Comparison of ENCODE assay signal across 25 cellular contexts in genomic region chr11:14623036-14623435, GRCh38. TPM values are rescaled to one million over a fixed set of nuclear protein-coding genes. Genes with fewer than 3 reads are reported as not detected.
DNase-seq lines count a peak whose midpoint lies in the region; ATAC-seq, FAIRE-seq and TF ChIP-seq lines count a peak whose summit lies in the region.
"Had no signal": no experiment of that assay in that cellular context is flagged by ENCODE, and none has a peak within 500 bp of the region (broad histone marks: within the 10 kb centered on the region; RNA-seq: fewer than 3 reads in every experiment).

No MANE protein-coding gene starts in this region.

- H3K9me3 ChIP-seq in CD4-positive, alpha-beta T cell (ENCODE audit: control insufficient read depth, low read length), result no peaks in the 10 kb centered on the region
- H3K9me3 ChIP-seq in kidney (ENCODE audit: control insufficient read depth in 1 of 2, low read length in 2 of 2), result no peaks in the 10 kb centered on the region
- H3K9me3 ChIP-seq: heart right ventricle, mucosa of descending colon had no signal

- no peak overlapping the region for H3K4me3 Mint-ChIP-seq in CD4-positive, alpha-beta T cell
- H3K4me3 Mint-ChIP-seq in T-cell, result no peak overlapping the region
- no peak overlapping the region for H3K4me3 Mint-ChIP-seq in natural killer cell treated with Interleukin-12 subunit alpha and Interleukin-12 subunit beta and Interleukin-15 and Interleukin-18, amount 100 ng/mL, for 72 hours
- H3K4me3 Mint-ChIP-seq in activated naive CD4-positive, alpha-beta T cell treated with anti-CD3 and anti-CD28 coated beads for 36 hours, result no peak overlapping the region
- H3K4me3 Mint-ChIP-seq: activated T-cell treated with anti-CD3 and anti-CD28 coated beads, Interleukin-2, amount 50 U/mL, for 4 hours had no signal

- peaks cover 11% of the 10 kb centered on the region for H3K36me3 Mint-ChIP-seq in CD4-positive, alpha-beta T cell (ENCODE audit: low read depth)
- H3K36me3 Mint-ChIP-seq in T-cell, result peaks cover 26% of the 10 kb centered on the region
- H3K36me3 Mint-ChIP-seq in natural killer cell treated with Interleukin-12 subunit alpha and Interleukin-12 subunit beta and Interleukin-15 and Interleukin-18, amount 100 ng/mL, for 72 hours, result no peaks in the 10 kb centered on the region
- H3K36me3 Mint-ChIP-seq in activated naive CD4-positive, alpha-beta T cell treated with anti-CD3 and anti-CD28 coated beads for 36 hours (ENCODE audit: low read depth), result peaks cover 5% of the 10 kb centered on the region

- POLR2A ChIA-PET in CD4-positive, alpha-beta T cell (lab: Charles Lee), result interaction anchor here (0.7 to 2.3 kb wide), 8 partner anchors 13 to 145 kb away, joined by 3 to 16 read pairs (median 4); partner anchors contain the start of gene PDE3B
- POLR2A ChIA-PET in T-cell (lab: Charles Lee), result interaction anchor here (0.5 to 1.1 kb wide), 3 partner anchors 37 to 291 kb away, joined by 3 to 6 read pairs (median 5); no protein-coding TSS in a partner anchor

- TF ChIP-seq CTCF in CD4-positive, alpha-beta T cell (IDR thresholded peaks at IDR 0.05), result no peak
- TF ChIP-seq CTCF in GM12865 (IDR thresholded peaks at IDR 0.05; ENCODE audit: insufficient read depth, low read depth, low read length, missing control alignments), result peak; percentile 4
- TF ChIP-seq CTCF in kidney (IDR thresholded peaks at IDR 0.05; ENCODE audit: borderline replicate concordance, extremely low read depth, insufficient read depth), result no peak

- no peak overlapping the region for H3K4me3 ChIP-seq in GM12865 (ENCODE audit: low read depth, low read length)
- no peak overlapping the region for H3K4me3 ChIP-seq in kidney (ENCODE audit: low read length in 2 of 2)
- H3K4me3 ChIP-seq: dorsolateral prefrontal cortex, heart right ventricle, mucosa of descending colon, SK-N-MC had no signal

- no peak overlapping the region for H3K27ac ChIP-seq in CD4-positive, alpha-beta T cell (ENCODE audit: low read depth, low read length)
- H3K27ac ChIP-seq in kidney (ENCODE audit: low read depth in 2 of 2, low read length in 2 of 2), result no peak overlapping the region
- H3K27ac ChIP-seq: dorsolateral prefrontal cortex, heart right ventricle, SK-N-MC had no signal

- no peak overlapping the region for H3K9ac ChIP-seq in kidney (ENCODE audit: low read length in 2 of 2)

- peak overlapping the region; percentile 31 for H3K27ac Mint-ChIP-seq in CD4-positive, alpha-beta T cell
- H3K27ac Mint-ChIP-seq in T-cell, result peak overlapping the region; percentile 3 to 56
- no peak overlapping the region for H3K27ac Mint-ChIP-seq in natural killer cell treated with Interleukin-12 subunit alpha and Interleukin-12 subunit beta and Interleukin-15 and Interleukin-18, amount 100 ng/mL, for 72 hours
- H3K27ac Mint-ChIP-seq in activated naive CD4-positive, alpha-beta T cell treated with anti-CD3 and anti-CD28 coated beads for 36 hours, result no peak overlapping the region
- H3K27ac Mint-ChIP-seq: progenitor cell of endocrine pancreas had no signal

- H3K4me1 Mint-ChIP-seq in CD4-positive, alpha-beta T cell (ENCODE audit: low read depth), result peaks cover 83% of the 10 kb centered on the region
- peaks cover 77 to 90% (median 90%) of the 10 kb centered on the region in 3 donors for H3K4me1 Mint-ChIP-seq in T-cell
- peaks cover 6 to 13% of the 10 kb centered on the region in 2 donors for H3K4me1 Mint-ChIP-seq in natural killer cell treated with Interleukin-12 subunit alpha and Interleukin-12 subunit beta and Interleukin-15 and Interleukin-18, amount 100 ng/mL, for 72 hours (ENCODE audit: low read depth in 2 of 2)
- peaks cover 68% of the 10 kb centered on the region for H3K4me1 Mint-ChIP-seq in activated naive CD4-positive, alpha-beta T cell treated with anti-CD3 and anti-CD28 coated beads for 36 hours (ENCODE audit: low read depth)

- ATAC-seq in CD4-positive, alpha-beta T cell (ENCODE audit: poor library complexity), result no peak
- ATAC-seq in T-cell (replicated peaks in 1 of 4), result peak in 2 of 4 experiments; percentile 32 to 42
- ATAC-seq in GM21529 (IDR thresholded peaks at IDR 0.05; ENCODE audit: unreplicated experiment), result no peak
- ATAC-seq in natural killer cell treated with Interleukin-12 subunit alpha and Interleukin-12 subunit beta and Interleukin-15 and Interleukin-18, amount 100 ng/mL, for 72 hours, result no peak
- ATAC-seq: heart right ventricle, mucosa of descending colon had no signal

- no peaks in the 10 kb centered on the region for H3K27me3 Mint-ChIP-seq in CD4-positive, alpha-beta T cell
- no peaks in the 10 kb centered on the region for H3K27me3 Mint-ChIP-seq in T-cell
- no peaks in the 10 kb centered on the region for H3K27me3 Mint-ChIP-seq in natural killer cell treated with Interleukin-12 subunit alpha and Interleukin-12 subunit beta and Interleukin-15 and Interleukin-18, amount 100 ng/mL, for 72 hours
- no peaks in the 10 kb centered on the region for H3K27me3 Mint-ChIP-seq in activated naive CD4-positive, alpha-beta T cell treated with anti-CD3 and anti-CD28 coated beads for 36 hours (ENCODE audit: low read depth)
- H3K27me3 Mint-ChIP-seq: progenitor cell of endocrine pancreas had no signal

- peaks cover 2% of the 10 kb centered on the region for H3K9me3 Mint-ChIP-seq in CD4-positive, alpha-beta T cell
- H3K9me3 Mint-ChIP-seq in T-cell, result peaks cover 0 to 6% (median 4%) of the 10 kb centered on the region in 3 donors
- H3K9me3 Mint-ChIP-seq in natural killer cell treated with Interleukin-12 subunit alpha and Interleukin-12 subunit beta and Interleukin-15 and Interleukin-18, amount 100 ng/mL, for 72 hours, result no peaks in the 10 kb centered on the region
- no peaks in the 10 kb centered on the region for H3K9me3 Mint-ChIP-seq in activated naive CD4-positive, alpha-beta T cell treated with anti-CD3 and anti-CD28 coated beads for 36 hours
- H3K9me3 Mint-ChIP-seq: activated T-cell treated with anti-CD3 and anti-CD28 coated beads, Interleukin-2, amount 50 U/mL, for 4 hours had no signal

- no peak for FAIRE-seq in kidney (lab: Jason Lieb, UNC)
- FAIRE-seq: HTR-8/SVneo, RCC 7860 had no signal

- H3K27me3 ChIP-seq in CD4-positive, alpha-beta T cell (ENCODE audit: control insufficient read depth, insufficient read depth, low read length), result no peaks in the 10 kb centered on the region
- H3K27me3 ChIP-seq: dorsolateral prefrontal cortex, heart right ventricle had no signal

- intact Hi-C loops in CD4-positive, alpha-beta T cell (cut with DNase I, micrococcal nuclease), result loop anchor here in 1 of 2 experiments (5.0 kb wide), 1 partner anchor 41 kb away; no protein-coding TSS in a partner anchor
- intact Hi-C loops in activated naive CD4-positive, alpha-beta T cell treated with anti-CD3 and anti-CD28 coated beads for 36 hours (cut with micrococcal nuclease), result loop anchor here (1.0 kb wide), 1 partner anchor 284 kb away; no protein-coding TSS in a partner anchor
- intact Hi-C loops in kidney (cut with DNase I), result no loop called here

- H3K4me1 ChIP-seq in kidney (ENCODE audit: control insufficient read depth in 1 of 2, insufficient read depth in 1 of 2, low read depth in 1 of 2, low read length in 2 of 2), result peaks cover 0 to 1% of the 10 kb centered on the region in 2 donors

- no peak for DNase-seq in CD4-positive, alpha-beta T cell
- no peak for DNase-seq in GM12865 (ENCODE audit: low read depth)
- DNase-seq in T-cell, result peak in 4 of 34 experiments; percentile 5 to 8 (median 6)
- peak; percentile 61 for DNase-seq in iPS-NIHi7 (ENCODE audit: extremely low spot score)
- DNase-seq in natural killer cell treated with Interleukin-12 subunit alpha and Interleukin-12 subunit beta and Interleukin-15 and Interleukin-18, amount 100 ng/mL, for 72 hours (ENCODE audit: low spot score), result no peak
- DNase-seq in activated naive CD4-positive, alpha-beta T cell treated with anti-CD3 and anti-CD28 coated beads for 36 hours, result no peak
- DNase-seq in kidney, result no peak
- DNase-seq: activated naive CD4-positive, alpha-beta T cell treated with anti-CD3 and anti-CD28 coated beads, Interleukin-2, amount 50 U/mL, for 16 hours; activated T-cell treated with anti-CD3 and anti-CD28 coated beads, Interleukin-2, amount 50 U/mL, for 4 hours; aorta; caudate nucleus; dorsolateral prefrontal cortex; GDM1; heart right ventricle; Karpas-422; mucosa of descending colon; NCI-H1092 treated with DMSO at 0.1 percent for 48 hours; NCI-H2081; NCI-H446 treated with DMSO at 0.1 percent for 48 hours; T-helper 2 cell had no signal

- CTCF ChIA-PET in CD4-positive, alpha-beta T cell (lab: Charles Lee), result interaction anchor here (1.0 to 3.3 kb wide), 5 partner anchors 11 to 285 kb away, joined by 3 to 15 read pairs (median 3); partner anchors contain the start of gene PDE3B
- CTCF ChIA-PET in T-cell (lab: Charles Lee), result interaction anchor here (0.5 to 1.9 kb wide), 6 partner anchors 22 to 285 kb away, joined by 3 to 8 read pairs (median 4); no protein-coding TSS in a partner anchor
- CTCF ChIA-PET in activated naive CD4-positive, alpha-beta T cell treated with anti-CD3 and anti-CD28 coated beads for 36 hours (lab: Charles Lee), result interaction anchor here (0.8 to 2.0 kb wide), 4 partner anchors 13 to 285 kb away, joined by 3 to 13 read pairs (median 6); no protein-coding TSS in a partner anchor

- no peaks in the 10 kb centered on the region for H3K36me3 ChIP-seq in kidney (ENCODE audit: control insufficient read depth in 1 of 2, insufficient read depth in 2 of 2, low read length in 2 of 2)
- H3K36me3 ChIP-seq: heart right ventricle had no signal

RNA-seq across cellular contexts. Expression of gene PDE3B, which starts 20.6 kb away (rescaled TPM):
- 100 to 1,000 TPM; 103 to 106 TPM for total RNA-seq in CD4-positive, alpha-beta T cell
- 100 to 1,000 TPM; 130 to 162 (median 143) TPM for total RNA-seq in T-cell
- 10 to 100 TPM; 17.7 to 56.8 TPM for total RNA-seq in natural killer cell treated with Interleukin-12 subunit alpha and Interleukin-12 subunit beta and Interleukin-15 and Interleukin-18, amount 100 ng/mL, for 72 hours
- 10 to 100 TPM; 16.5 to 17.4 TPM for total RNA-seq in activated naive CD4-positive, alpha-beta T cell treated with anti-CD3 and anti-CD28 coated beads for 36 hours
- 7.4 TPM for total RNA-seq in kidney
- 0.99 TPM for polyA plus RNA-seq in kidney (ENCODE audit: insufficient read depth, low read depth, low replicate concordance)

Comparison
In these comparisons a context has a peak if more than half of its experiments do, and no peak if none do; other contexts are left out.
1. H3K27ac Mint-ChIP-seq: peak in CD4-positive, alpha-beta T cell (single experiment) and T-cell (2 of 2); none in natural killer cell treated with Interleukin-12 subunit alpha and Interleukin-12 subunit beta and Interleukin-15 and Interleukin-18, amount 100 ng/mL, for 72 hours (0 of 2) and activated naive CD4-positive, alpha-beta T cell treated with anti-CD3 and anti-CD28 coated beads for 36 hours (single experiment).